In the genomic region with DNA sequence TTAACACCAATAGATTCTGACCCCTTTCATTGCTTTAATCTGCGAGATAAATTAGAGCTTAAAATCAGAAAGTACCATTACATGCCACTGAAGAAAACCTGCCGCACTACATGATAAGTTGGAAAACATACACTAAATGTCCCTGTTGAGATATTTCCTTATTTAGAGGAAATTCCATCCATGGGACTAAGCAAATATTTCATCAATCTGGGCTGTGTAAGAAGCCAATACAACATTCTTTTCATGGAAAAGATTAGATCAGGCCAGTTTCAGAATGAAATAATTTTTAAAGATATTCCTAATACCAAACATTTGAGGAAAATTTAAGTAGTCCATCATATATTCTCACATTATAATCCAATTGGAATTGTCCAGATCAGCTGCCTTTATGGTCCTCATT, we compare ENCODE assay signal across 19 cellular contexts.
DNase-seq lines count a peak whose midpoint lies in the region; ATAC-seq, FAIRE-seq and TF ChIP-seq lines count a peak whose summit lies in the region.
"Had no signal": no experiment of that assay in that cellular context is flagged by ENCODE, and none has a peak within 500 bp of the region (broad histone marks: within the 10 kb centered on the region; RNA-seq: fewer than 3 reads in every experiment).

No MANE protein-coding gene starts in this region.

- no peaks in the 10 kb centered on the region for H3K9me3 ChIP-seq in GM23248 (ENCODE audit: low read depth)
- H3K9me3 ChIP-seq: A549 had no signal

- no peaks in the 10 kb centered on the region for H3K79me2 ChIP-seq in GM23248 (ENCODE audit: insufficient read depth)

- no peaks in the 10 kb centered on the region for H3K36me3 Mint-ChIP-seq in progenitor cell of endocrine pancreas (ENCODE audit: insufficient read depth)
- H3K36me3 Mint-ChIP-seq: CD4-positive, alpha-beta memory T cell had no signal

- in situ Hi-C loops in GM23248 (cut with MboI), result no loop called here

- H3K4me1 Mint-ChIP-seq in progenitor cell of endocrine pancreas (ENCODE audit: low read depth), result peaks cover 19% of the 10 kb centered on the region
- H3K4me1 Mint-ChIP-seq: CD4-positive, alpha-beta memory T cell had no signal

- ATAC-seq in GM18498 (IDR thresholded peaks at IDR 0.05; ENCODE audit: unreplicated experiment), result no peak
- ATAC-seq: A549, GM23338, K562 had no signal

- peak; percentile 84 for FAIRE-seq in TTC549 (lab: Jason Lieb, UNC)
- FAIRE-seq: A549, GM12891, GM18507, H54, K562 had no signal

- no peaks in the 10 kb centered on the region for H3K9me3 Mint-ChIP-seq in progenitor cell of endocrine pancreas (ENCODE audit: low read depth)
- H3K9me3 Mint-ChIP-seq: GM23338 had no signal

- H3K4me3 ChIP-seq in GM23248, result no peak overlapping the region
- H3K4me3 ChIP-seq: A549, GM23338, K562 had no signal

- no peaks in the 10 kb centered on the region for H3K27me3 Mint-ChIP-seq in progenitor cell of endocrine pancreas

- DNase-seq in GM23248 (no peak), fibroblast of peridontal ligament (ENCODE audit: extremely low read depth) (peak; percentile 53), A172 (ENCODE audit: low spot score) (no peak), progenitor cell of endocrine pancreas (ENCODE audit: low spot score, unreplicated experiment) (no peak), NCI-H146 (lab: John Stamatoyannopoulos, UW) (no peak)
- DNase-seq: AML-193; CD4-positive, alpha-beta memory T cell; DMS153; DMS79; HCEC 1CT had no signal

- H3K9ac ChIP-seq in GM23248, result no peak overlapping the region

- no peaks in the 10 kb centered on the region for H3K36me3 ChIP-seq in GM23248 (ENCODE audit: low read depth)

- 88 to 94% methylated on average over 2 of the region's 2 CpGs for WGBS in GM23248 (ENCODE audit: low coverage in 1 of 2, low lambda C conversion rate in 2 of 2, missing lambda C conversion rate in 2 of 2), 2 experiments

- no peak overlapping the region for H2AFZ ChIP-seq in GM23248

- no peak for TF ChIP-seq CTCF in progenitor cell of endocrine pancreas (IDR thresholded peaks at IDR 0.05; ENCODE audit: unreplicated experiment)

- H3K27ac Mint-ChIP-seq in progenitor cell of endocrine pancreas, result no peak overlapping the region
- H3K27ac Mint-ChIP-seq: CD4-positive, alpha-beta memory T cell; GM23338 had no signal

- no peak overlapping the region for H3K27ac ChIP-seq in GM23248
- H3K27ac ChIP-seq: A549, C4-2B had no signal

- peak overlapping the region; percentile 50 for H3K4me2 ChIP-seq in GM23248 (ENCODE audit: unreplicated experiment)
- H3K4me2 ChIP-seq: A549, GM23338 had no signal

- no peak overlapping the region for H3K4me3 Mint-ChIP-seq in progenitor cell of endocrine pancreas (ENCODE audit: low read depth)
- H3K4me3 Mint-ChIP-seq: CD4-positive, alpha-beta memory T cell; GM23338 had no signal

- no peaks in the 10 kb centered on the region for H4K20me1 ChIP-seq in GM23248 (ENCODE audit: insufficient read depth)

- no peaks in the 10 kb centered on the region for H3K9me2 ChIP-seq in GM23248 (ENCODE audit: insufficient read depth)

- peaks cover 5% of the 10 kb centered on the region; the same call in 1 of the 2 replicates for H3F3A ChIP-seq in GM23248 (ENCODE audit: insufficient read depth)

- H3K4me1 ChIP-seq in GM23248 (ENCODE audit: insufficient read depth), result peaks cover 23% of the 10 kb centered on the region

- no peaks in the 10 kb centered on the region for H3K27me3 ChIP-seq in GM23248 (replicated peaks; ENCODE audit: insufficient read depth)
